In the genomic region with DNA sequence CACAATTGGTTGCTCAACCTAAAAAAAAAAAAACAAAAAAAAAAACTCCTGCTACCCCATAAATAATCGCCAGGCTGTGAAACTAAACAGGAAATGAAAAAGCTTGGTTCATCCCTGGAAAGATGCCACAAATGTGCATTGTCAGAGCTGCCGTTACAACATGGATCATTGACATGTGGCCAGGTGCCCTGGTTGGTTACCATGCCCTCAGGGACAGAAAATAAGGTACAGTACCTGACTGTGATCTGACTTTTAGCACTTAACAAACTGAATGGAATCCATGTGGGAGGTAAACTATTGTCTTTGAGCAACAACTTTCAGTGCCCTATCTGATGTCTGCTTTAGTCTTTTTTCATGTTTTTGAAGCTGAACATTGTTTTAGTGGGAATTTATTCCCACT, we compare ENCODE assay signal across 32 cellular contexts.
A peak's percentile ranks its signal among the peaks of the same experiment; 100 is the strongest.
DNase-seq lines count a peak whose midpoint lies in the region; ATAC-seq, FAIRE-seq and TF ChIP-seq lines count a peak whose summit lies in the region.
"Had no signal": no experiment of that assay in that cellular context is flagged by ENCODE, and none has a peak within 500 bp of the region (broad histone marks: within the 10 kb centered on the region; RNA-seq: fewer than 3 reads in every experiment).

No MANE protein-coding gene starts in this region.

- H3K4me1 Mint-ChIP-seq in naive thymus-derived CD8-positive, alpha-beta T cell: peaks cover 2 to 25% (median 12%) of the 10 kb centered on the region in 4 donors
- no peaks in the 10 kb centered on the region for H3K4me1 Mint-ChIP-seq in activated CD8-positive, alpha-beta memory T cell treated with anti-CD3 and anti-CD28 coated beads, Interleukin-2, amount 10 ng/mL, durations not matched to agents 7 days and 5 days
- H3K4me1 Mint-ChIP-seq: activated naive CD8-positive, alpha-beta T cell treated with anti-CD3 and anti-CD28 coated beads, Interleukin-2, amount 50 U/mL, for 24 hours; central memory CD8-positive, alpha-beta T cell; nephron had no signal

- 88% methylated on average over 2 of the region's 2 CpGs; no CpG with 5 or more reads in 1 of the 2 experiments for WGBS in H1 (ENCODE audit: extremely low coverage in 1 of 2, insufficient coverage in 1 of 2, insufficient read length in 1 of 2, insufficient replicate concordance in 2 of 2, low coverage in 1 of 2, low lambda C conversion rate in 2 of 2, missing lambda C conversion rate in 1 of 2), 2 experiments

- no peak overlapping the region for H3K4me3 Mint-ChIP-seq in naive thymus-derived CD8-positive, alpha-beta T cell
- no peak overlapping the region for H3K4me3 Mint-ChIP-seq in activated CD8-positive, alpha-beta memory T cell treated with anti-CD3 and anti-CD28 coated beads, Interleukin-2, amount 10 ng/mL, durations not matched to agents 7 days and 5 days
- H3K4me3 Mint-ChIP-seq: activated naive CD8-positive, alpha-beta T cell treated with anti-CD3 and anti-CD28 coated beads, Interleukin-2, amount 50 U/mL, for 24 hours; activated T-cell treated with anti-CD3 and anti-CD28 coated beads, Interleukin-2, amount 50 U/mL, for 72 hours; B cell; central memory CD8-positive, alpha-beta T cell; dendritic cell treated with granulocyte-macrophage colony-stimulating factor and Interleukin-4, amounts not matched to agents 40 ng/mL and 50 ng/mL, for 4 days; nephron had no signal

- TF ChIP-seq RAD21 in H1 (IDR thresholded peaks at IDR 0.05 in 1 of 2, conservative IDR thresholded peaks at IDR 0.05 in 1 of 2; ENCODE audit: low read depth in 2 of 2, low read length in 2 of 2): no peak

- H3K36me3 ChIP-seq in PC-3 (ENCODE audit: low read depth, low read length): no peaks in the 10 kb centered on the region
- H3K36me3 ChIP-seq in H1 (ENCODE audit: control insufficient read depth in 2 of 4, insufficient read depth in 4 of 4, low read length in 3 of 4): peaks cover 0 to 2% (median 0%) of the 10 kb centered on the region in 4 experiments; a peak in 1 of 8 replicates
- H3K36me3 ChIP-seq: HAP-1, lower lobe of right lung, tibial nerve had no signal

- H3K4me3 ChIP-seq in AG10803 (ENCODE audit: low read length) (no peak overlapping the region), PC-3 (ENCODE audit: low read length) (no peak overlapping the region), H1 (ENCODE audit: extremely low read depth in 1 of 4, insufficient read depth in 2 of 4, low read depth in 3 of 4, low read length in 4 of 4) (no peak overlapping the region)
- H3K4me3 ChIP-seq: HAP-1, lower lobe of right lung, mucosa of descending colon, tibial nerve had no signal

- intact Hi-C loops in PC-3 (cut with micrococcal nuclease): no loop called here

- DNase-seq in AG10803 (ENCODE audit: low read depth) (peak; percentile 4), H4 (ENCODE audit: low spot score) (peak; percentile 18), PC-3 (peak; percentile 10), H1 (ENCODE audit: low read depth in 1 of 2, low spot score in 2 of 2) (no peak), cortex of kidney (lab: John Stamatoyannopoulos, UW) (no peak), NCI-H748 (lab: John Stamatoyannopoulos, UW; ENCODE audit: unreplicated experiment) (no peak)
- DNase-seq in naive thymus-derived CD8-positive, alpha-beta T cell: no peak
- DNase-seq in activated CD8-positive, alpha-beta memory T cell treated with anti-CD3 and anti-CD28 coated beads, Interleukin-2, amount 10 ng/mL, durations not matched to agents 7 days and 5 days: no peak
- DNase-seq: activated CD4-positive, alpha-beta T cell treated with anti-CD3 and anti-CD28 coated beads, Interleukin-2, amount 50 U/mL, for 48 hours; activated CD4-positive, CD25-positive, alpha-beta regulatory T cell treated with anti-CD3 and anti-CD28 coated beads, Interleukin-2, amount 50 U/mL, for 72 hours; activated naive CD4-positive, alpha-beta T cell; activated naive CD8-positive, alpha-beta T cell treated with anti-CD3 and anti-CD28 coated beads, Interleukin-2, amount 50 U/mL, for 24 hours; activated T-cell treated with anti-CD3 and anti-CD28 coated beads, Interleukin-2, amount 50 U/mL, for 72 hours; hippocampal formation; IMR-90; lower lobe of right lung; mucosa of descending colon; NCI-H1417 treated with DMSO at 0.1 percent for 48 hours; NCI-H2081; NCI-H226; NCI-H774; OCI-M1; Right ventricle myocardium superior; stimulated activated CD4-positive, alpha-beta T cell treated with anti-CD3 and anti-CD28 coated beads, Interleukin-4, amount 100 ng/mL, for 4 hours; T-helper 2 cell had no signal

- no peaks in the 10 kb centered on the region for H3K23me2 ChIP-seq in H1 (ENCODE audit: low read depth, low read length)

- no TSS peak for BruUV-seq in PC-3 (replicated peaks; lab: Mats Ljungman, UMichigan)

- H3K9me3 ChIP-seq in PC-3 (ENCODE audit: low read length) (no peaks in the 10 kb centered on the region), H1 (ENCODE audit: insufficient read depth in 2 of 2, low read depth in 1 of 2, low read length in 1 of 2) (peaks cover 10 to 23% of the 10 kb centered on the region in 2 experiments; a peak in 3 of 4 replicates)
- H3K9me3 ChIP-seq: HAP-1, lower lobe of right lung, mucosa of descending colon had no signal

- no peak overlapping the region for H3K9ac ChIP-seq in PC-3 (ENCODE audit: low read length)
- no peak overlapping the region for H3K9ac ChIP-seq in H1 (replicated peaks in 1 of 4; ENCODE audit: extremely low read depth in 1 of 4, low read depth in 3 of 4, low read length in 3 of 4)

- no peaks in the 10 kb centered on the region for H3F3A ChIP-seq in PC-3 (ENCODE audit: low read length, unreplicated experiment)

- CTCF ChIA-PET in PC-3 (lab: Charles Lee) (no interaction called here), H1 (lab: Charles Lee; ENCODE audit: partially characterized antibody) (interaction anchor here (1.4 kb wide), 1 partner anchor 9 kb away, joined by 7 read pairs; no protein-coding TSS in a partner anchor)
- CTCF ChIA-PET in activated CD8-positive, alpha-beta memory T cell treated with anti-CD3 and anti-CD28 coated beads, Interleukin-2, amount 10 ng/mL, durations not matched to agents 7 days and 5 days (lab: Charles Lee): no interaction called here

- no peaks in the 10 kb centered on the region for H3K79me1 ChIP-seq in H1 (ENCODE audit: low read depth, low read length)

- H3K27ac Mint-ChIP-seq in naive thymus-derived CD8-positive, alpha-beta T cell: no peak overlapping the region
- H3K27ac Mint-ChIP-seq in activated CD8-positive, alpha-beta memory T cell treated with anti-CD3 and anti-CD28 coated beads, Interleukin-2, amount 10 ng/mL, durations not matched to agents 7 days and 5 days: no peak overlapping the region
- H3K27ac Mint-ChIP-seq: activated naive CD8-positive, alpha-beta T cell treated with anti-CD3 and anti-CD28 coated beads, Interleukin-2, amount 50 U/mL, for 24 hours; activated T-cell treated with anti-CD3 and anti-CD28 coated beads, Interleukin-2, amount 50 U/mL, for 72 hours; B cell; dendritic cell treated with granulocyte-macrophage colony-stimulating factor and Interleukin-4, amounts not matched to agents 40 ng/mL and 50 ng/mL, for 4 days; nephron had no signal

- no peak overlapping the region for H2BK20ac ChIP-seq in H1 (ENCODE audit: low read length)

- no peaks in the 10 kb centered on the region for H3K27me3 Mint-ChIP-seq in naive thymus-derived CD8-positive, alpha-beta T cell
- peaks cover 11% of the 10 kb centered on the region for H3K27me3 Mint-ChIP-seq in activated CD8-positive, alpha-beta memory T cell treated with anti-CD3 and anti-CD28 coated beads, Interleukin-2, amount 10 ng/mL, durations not matched to agents 7 days and 5 days
- H3K27me3 Mint-ChIP-seq: activated naive CD8-positive, alpha-beta T cell treated with anti-CD3 and anti-CD28 coated beads, Interleukin-2, amount 50 U/mL, for 24 hours; B cell; central memory CD8-positive, alpha-beta T cell; dendritic cell treated with granulocyte-macrophage colony-stimulating factor and Interleukin-4, amounts not matched to agents 40 ng/mL and 50 ng/mL, for 4 days had no signal

- H2BK120ac ChIP-seq in H1 (replicated peaks; ENCODE audit: low read depth, low read length): no peak overlapping the region

- H3K27ac ChIP-seq in PC-3 (ENCODE audit: low read length) (no peak overlapping the region), H1 (ENCODE audit: low read depth, low read length) (no peak overlapping the region)
- H3K27ac ChIP-seq: lower lobe of right lung, tibial nerve had no signal

- peak overlapping the region; percentile 14 for H3K56ac ChIP-seq in H1 (replicated peaks; ENCODE audit: insufficient read length, low read depth, low read length)

- H3K79me2 ChIP-seq in PC-3 (ENCODE audit: low read length) (no peaks in the 10 kb centered on the region), H1 (ENCODE audit: control insufficient read depth in 1 of 2, insufficient read depth in 2 of 2, low read length in 2 of 2) (no peaks in the 10 kb centered on the region)

- H4K8ac ChIP-seq in H1 (ENCODE audit: extremely low read depth, insufficient read depth, low read length): no peak overlapping the region

- no peak overlapping the region for H3K4ac ChIP-seq in H1 (replicated peaks; ENCODE audit: insufficient read length, low read depth, low read length)

- H3K9me3 Mint-ChIP-seq in naive thymus-derived CD8-positive, alpha-beta T cell: peaks cover 0 to 11% (median 4%) of the 10 kb centered on the region in 9 donors
- H3K9me3 Mint-ChIP-seq in activated CD8-positive, alpha-beta memory T cell treated with anti-CD3 and anti-CD28 coated beads, Interleukin-2, amount 10 ng/mL, durations not matched to agents 7 days and 5 days (ENCODE audit: low read depth): peaks cover 3% of the 10 kb centered on the region

- H2AFZ ChIP-seq in PC-3 (ENCODE audit: low read length) (no peak overlapping the region), H1 (ENCODE audit: low read length) (no peak overlapping the region)

- FAIRE-seq in H1 (lab: Jason Lieb, UNC): no peak
- FAIRE-seq: G401.6 had no signal

- no peaks in the 10 kb centered on the region for H3K9me2 ChIP-seq in PC-3 (replicated peaks; ENCODE audit: low read length)

- no peak overlapping the region for H3K23ac ChIP-seq in H1 (ENCODE audit: insufficient read length)

- no peak overlapping the region for H2BK5ac ChIP-seq in H1 (ENCODE audit: low read depth, low read length)

- H3K4me2 ChIP-seq in PC-3 (ENCODE audit: low read length) (no peak overlapping the region), H1 (ENCODE audit: insufficient read depth in 1 of 2, low read depth in 2 of 2, low read length in 2 of 2) (no peak overlapping the region)

- no peak for ATAC-seq in PC-3
- ATAC-seq in naive thymus-derived CD8-positive, alpha-beta T cell: no peak
- no peak for ATAC-seq in activated CD8-positive, alpha-beta memory T cell treated with anti-CD3 and anti-CD28 coated beads, Interleukin-2, amount 10 ng/mL, durations not matched to agents 7 days and 5 days
- ATAC-seq: activated naive CD8-positive, alpha-beta T cell treated with anti-CD3 and anti-CD28 coated beads, Interleukin-2, amount 50 U/mL, for 24 hours; activated T-cell treated with anti-CD3 and anti-CD28 coated beads, Interleukin-2, amount 50 U/mL, for 72 hours; lower lobe of right lung; mucosa of descending colon had no signal

- POLR2A ChIA-PET in PC-3 (lab: Charles Lee; ENCODE audit: unreplicated experiment) (no interaction called here), H1 (lab: Charles Lee; ENCODE audit: partially characterized antibody) (no interaction called here)
- POLR2A ChIA-PET in naive thymus-derived CD8-positive, alpha-beta T cell (lab: Charles Lee): interaction anchor here (0.6 to 0.7 kb wide), 5 partner anchors 73 to 337 kb away, joined by 3 to 4 read pairs (median 3); no protein-coding TSS in a partner anchor

- peaks cover 0 to 3% (median 0%) of the 10 kb centered on the region in 3 donors for H3K36me3 Mint-ChIP-seq in naive thymus-derived CD8-positive, alpha-beta T cell
- H3K36me3 Mint-ChIP-seq in activated CD8-positive, alpha-beta memory T cell treated with anti-CD3 and anti-CD28 coated beads, Interleukin-2, amount 10 ng/mL, durations not matched to agents 7 days and 5 days: peaks cover 3% of the 10 kb centered on the region

- no peaks in the 10 kb centered on the region for H3K27me3 ChIP-seq in PC-3 (ENCODE audit: low read length)
- H3K27me3 ChIP-seq in H1 (replicated peaks in 1 of 4; ENCODE audit: control insufficient read depth in 3 of 4, extremely low read depth in 1 of 4, insufficient read depth in 3 of 4, low read length in 3 of 4): peaks cover 0 to 2% (median 0%) of the 10 kb centered on the region in 4 experiments; a peak in 1 of 7 replicates
- H3K27me3 ChIP-seq: tibial nerve had no signal

- H2BK15ac ChIP-seq in H1 (ENCODE audit: low read length): no peak overlapping the region

- no peak overlapping the region for H4K5ac ChIP-seq in H1 (ENCODE audit: insufficient read length, low read depth, low read length)

- no peak overlapping the region for H4K91ac ChIP-seq in H1 (replicated peaks; ENCODE audit: insufficient read length, low read length)

- no peak overlapping the region for H2AK5ac ChIP-seq in H1 (ENCODE audit: low read depth, low read length)

- H4K20me1 ChIP-seq in PC-3 (ENCODE audit: low read length) (no peaks in the 10 kb centered on the region), H1 (replicated peaks in 1 of 2; ENCODE audit: control insufficient read depth in 1 of 2, insufficient read depth in 2 of 2, low read length in 2 of 2) (no peaks in the 10 kb centered on the region)

- no peak for TF ChIP-seq POLR2A in H1 (IDR thresholded peaks at IDR 0.05; ENCODE audit: control extremely low read depth in 1 of 2, low read depth in 2 of 2, low read length in 2 of 2)

- no peak overlapping the region for H3K18ac ChIP-seq in H1 (ENCODE audit: extremely low read depth, low read length)

- H2BK12ac ChIP-seq in H1 (ENCODE audit: low read depth, low read length): no peak overlapping the region

- no peak overlapping the region for H3K14ac ChIP-seq in H1 (ENCODE audit: insufficient read length)

- TF ChIP-seq CTCF in AG10803 (conservative IDR thresholded peaks at IDR 0.05; ENCODE audit: low read length) (no peak), PC-3 (conservative IDR thresholded peaks at IDR 0.05; ENCODE audit: low read depth, low read length) (no peak), H1 (IDR thresholded peaks at IDR 0.05; ENCODE audit: control extremely low read depth in 1 of 3, insufficient read depth in 1 of 3, low read depth in 1 of 3, low read length in 3 of 3) (no peak)

- H3K4me1 ChIP-seq in PC-3 (ENCODE audit: insufficient read depth, low read length) (no peaks in the 10 kb centered on the region), H1 (replicated peaks in 1 of 4; ENCODE audit: control insufficient read depth in 3 of 4, insufficient read depth in 4 of 4, low read length in 3 of 4) (no peaks in the 10 kb centered on the region)
- H3K4me1 ChIP-seq: HAP-1, lower lobe of right lung, tibial nerve had no signal

- no peak for TF ChIP-seq EP300 in H1 (IDR thresholded peaks at IDR 0.05; ENCODE audit: borderline replicate concordance in 1 of 2, low read depth in 2 of 2, low read length in 2 of 2)

Comparison
In these comparisons a context has a peak if more than half of its experiments do, and no peak if none do; other contexts are left out.
1. DNase-seq: peak in AG10803 (single experiment), H4 (single experiment) and PC-3 (single experiment); none in H1 (0 of 2), cortex of kidney (single experiment), naive thymus-derived CD8-positive, alpha-beta T cell (0 of 10), activated CD8-positive, alpha-beta memory T cell treated with anti-CD3 and anti-CD28 coated beads, Interleukin-2, amount 10 ng/mL, durations not matched to agents 7 days and 5 days (single experiment) and NCI-H748 (single experiment).